8 cellular contexts compared by ENCODE assay signal in the genomic region with DNA sequence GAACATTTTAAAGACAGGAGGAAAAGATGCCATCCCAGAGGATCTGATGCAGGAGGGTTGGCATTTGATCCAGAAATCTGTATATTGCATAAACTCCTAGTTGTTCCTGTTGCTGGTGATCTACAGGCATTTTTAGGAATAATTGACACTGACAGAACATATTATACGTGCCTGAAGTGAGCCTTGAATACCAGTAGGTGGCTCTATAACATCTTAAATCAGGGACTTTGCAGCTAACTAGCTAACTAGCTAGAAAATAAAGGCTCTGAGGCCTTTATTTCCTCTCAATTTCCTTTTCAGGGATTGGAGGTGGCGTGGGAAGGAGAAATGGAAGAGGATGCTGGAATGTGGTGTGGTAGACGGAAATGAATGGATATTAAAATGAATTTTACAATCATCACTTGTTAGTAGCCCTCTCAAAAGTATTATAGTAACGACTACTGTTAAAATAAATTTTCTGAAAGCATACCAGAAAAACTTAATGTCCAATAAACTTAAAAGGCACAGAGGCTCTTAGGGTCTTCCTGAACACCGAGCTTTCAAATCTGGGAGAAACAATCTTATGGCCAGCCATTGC. TPM values are rescaled to one million over a fixed set of nuclear protein-coding genes. Genes with fewer than 3 reads are reported as not detected.
DNase-seq lines count a peak whose midpoint lies in the region; ATAC-seq and TF ChIP-seq lines count a peak whose summit lies in the region.

No MANE protein-coding gene starts in this region.

- intact Hi-C loops in activated T-helper 1 cell treated with anti-CD3 and anti-CD28 coated beads, Interleukin-12 subunit alpha, Interleukin-12 subunit beta, Interleukin-2, Interleukin-4 antibody, amounts not matched to agents 30 ng/mL and 10 ng/mL and 1 ng/mL, durations not matched to agents 14 hours and 24 hours and 36 hours (cut with micrococcal nuclease), result loop anchor here (1.0 to 10.0 kb wide), 11 partner anchors 22 to 375 kb away; a partner anchor contains a TSS

- H3K36me3 Mint-ChIP-seq in activated T-helper 1 cell treated with anti-CD3 and anti-CD28 coated beads, Interleukin-12 subunit alpha, Interleukin-12 subunit beta, Interleukin-2, Interleukin-4 antibody, amounts not matched to agents 30 ng/mL and 10 ng/mL and 1 ng/mL, durations not matched to agents 14 hours and 24 hours and 36 hours (ENCODE audit: low read depth), result peaks cover 17% of the 10 kb centered on the region

- no peak overlapping the region for H3K4me3 ChIP-seq in GM12875 (ENCODE audit: low read depth, low read length)

- peak overlapping the region; percentile 63 for H3K27ac Mint-ChIP-seq in activated T-helper 1 cell treated with anti-CD3 and anti-CD28 coated beads, Interleukin-12 subunit alpha, Interleukin-12 subunit beta, Interleukin-2, Interleukin-4 antibody, amounts not matched to agents 30 ng/mL and 10 ng/mL and 1 ng/mL, durations not matched to agents 14 hours and 24 hours and 36 hours

- peaks cover 5% of the 10 kb centered on the region for H3K9me3 Mint-ChIP-seq in activated T-helper 1 cell treated with anti-CD3 and anti-CD28 coated beads, Interleukin-12 subunit alpha, Interleukin-12 subunit beta, Interleukin-2, Interleukin-4 antibody, amounts not matched to agents 30 ng/mL and 10 ng/mL and 1 ng/mL, durations not matched to agents 14 hours and 24 hours and 36 hours

- H3K4me1 Mint-ChIP-seq in activated T-helper 1 cell treated with anti-CD3 and anti-CD28 coated beads, Interleukin-12 subunit alpha, Interleukin-12 subunit beta, Interleukin-2, Interleukin-4 antibody, amounts not matched to agents 30 ng/mL and 10 ng/mL and 1 ng/mL, durations not matched to agents 14 hours and 24 hours and 36 hours (ENCODE audit: low read depth), result peaks cover 85% of the 10 kb centered on the region

- TF ChIP-seq CTCF in GM12875 (IDR thresholded peaks at IDR 0.05; ENCODE audit: borderline replicate concordance, insufficient read depth, low read depth, low read length), result peak; percentile 51; the same call in 1 of the 2 replicates

- DNase-seq in AG08395 (ENCODE audit: low spot score) (peak; percentile 68), NCI-H2227 (lab: John Stamatoyannopoulos, UW; ENCODE audit: unreplicated experiment) (peak; percentile 53), glomerular visceral epithelial cell (ENCODE audit: extremely low spot score) (peak; percentile 64), putamen (ENCODE audit: low spot score) (peak; percentile 46)
- no peak for DNase-seq in activated T-helper 1 cell treated with anti-CD3 and anti-CD28 coated beads, Interleukin-12 subunit alpha, Interleukin-12 subunit beta, Interleukin-2, Interleukin-4 antibody, amounts not matched to agents 30 ng/mL and 10 ng/mL and 1 ng/mL, durations not matched to agents 14 hours and 24 hours and 36 hours (ENCODE audit: low spot score)
- DNase-seq in NK-92 treated with Interleukin-12 subunit alpha and Interleukin-12 subunit beta, amount 100 ng/mL, for 24 hours (lab: John Stamatoyannopoulos, UW), result no peak

- peak; percentile 40 for ATAC-seq in HG03159 (IDR thresholded peaks at IDR 0.05; ENCODE audit: unreplicated experiment)

- no peak overlapping the region for H3K4me3 Mint-ChIP-seq in activated T-helper 1 cell treated with anti-CD3 and anti-CD28 coated beads, Interleukin-12 subunit alpha, Interleukin-12 subunit beta, Interleukin-2, Interleukin-4 antibody, amounts not matched to agents 30 ng/mL and 10 ng/mL and 1 ng/mL, durations not matched to agents 14 hours and 24 hours and 36 hours

- no peaks in the 10 kb centered on the region for H3K27me3 Mint-ChIP-seq in activated T-helper 1 cell treated with anti-CD3 and anti-CD28 coated beads, Interleukin-12 subunit alpha, Interleukin-12 subunit beta, Interleukin-2, Interleukin-4 antibody, amounts not matched to agents 30 ng/mL and 10 ng/mL and 1 ng/mL, durations not matched to agents 14 hours and 24 hours and 36 hours (ENCODE audit: insufficient read depth)

RNA-seq across cellular contexts. Expression of a gene that starts 5.5 kb away (rescaled TPM):
- 8.1 and 8.9 TPM in 2 replicates for total RNA-seq in activated T-helper 1 cell treated with anti-CD3 and anti-CD28 coated beads, Interleukin-12 subunit alpha, Interleukin-12 subunit beta, Interleukin-2, Interleukin-4 antibody, amounts not matched to agents 30 ng/mL and 10 ng/mL and 1 ng/mL, durations not matched to agents 14 hours and 24 hours and 36 hours

Comparison
In these comparisons a context has a peak if more than half of its experiments do, and no peak if none do; other contexts are left out.
1. DNase-seq: peak in AG08395 (single experiment), NCI-H2227 (single experiment), glomerular visceral epithelial cell (single experiment) and putamen (single experiment); none in activated T-helper 1 cell treated with anti-CD3 and anti-CD28 coated beads, Interleukin-12 subunit alpha, Interleukin-12 subunit beta, Interleukin-2, Interleukin-4 antibody, amounts not matched to agents 30 ng/mL and 10 ng/mL and 1 ng/mL, durations not matched to agents 14 hours and 24 hours and 36 hours (single experiment) and NK-92 treated with Interleukin-12 subunit alpha and Interleukin-12 subunit beta, amount 100 ng/mL, for 24 hours (single experiment).